In the genomic region with DNA sequence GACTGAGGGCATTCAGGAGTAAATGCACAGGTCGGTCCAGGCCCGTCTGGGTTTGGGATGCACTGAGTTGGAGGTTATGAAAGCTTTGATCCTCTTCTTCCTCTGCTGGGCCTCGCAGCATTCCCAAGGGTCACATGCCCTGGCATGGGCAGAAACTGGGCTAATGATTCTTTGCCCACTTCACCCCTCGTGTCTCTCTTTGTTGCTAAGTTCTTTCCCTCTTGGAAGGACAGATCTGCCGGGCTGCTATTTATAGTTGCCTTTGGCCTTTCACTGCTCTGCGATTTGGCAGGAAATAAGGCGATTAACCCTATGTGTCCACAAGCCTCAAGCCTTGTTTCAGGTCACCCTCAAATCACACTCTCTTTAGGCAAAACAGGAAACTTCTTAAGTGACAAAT, we compare ENCODE assay signal across 21 cellular contexts.
DNase-seq lines count a peak whose midpoint lies in the region; TF ChIP-seq lines count a peak whose summit lies in the region.
"Had no signal": no experiment of that assay in that cellular context is flagged by ENCODE, and none has a peak within 500 bp of the region (broad histone marks: within the 10 kb centered on the region; RNA-seq: fewer than 3 reads in every experiment).

No MANE protein-coding gene starts in this region.

- H3K4me3 Mint-ChIP-seq in endothelial cell (ENCODE audit: unreplicated experiment), result no peak overlapping the region
- H3K4me3 Mint-ChIP-seq: activated CD4-positive, alpha-beta T cell treated with anti-CD3 and anti-CD28 coated beads, Interleukin-2, amount 10 ng/mL, durations not matched to agents 24 days and 14 days had no signal

- TF ChIP-seq POLR2A in esophagus muscularis mucosa (IDR thresholded peaks at IDR 0.05; ENCODE audit: low read depth), result no peak

- H3K9me3 ChIP-seq in esophagus muscularis mucosa (no peaks in the 10 kb centered on the region), skeletal muscle tissue (ENCODE audit: control insufficient read depth in 3 of 3, low read length in 3 of 3) (no peaks in the 10 kb centered on the region)
- H3K9me3 ChIP-seq: Caco-2, HAP-1, neutrophil, sigmoid colon, uterus had no signal

- H3K9me3 Mint-ChIP-seq in endothelial cell (ENCODE audit: unreplicated experiment), result no peaks in the 10 kb centered on the region
- H3K9me3 Mint-ChIP-seq: activated CD4-positive, alpha-beta T cell treated with anti-CD3 and anti-CD28 coated beads, Interleukin-2, amount 10 ng/mL, durations not matched to agents 24 days and 14 days had no signal

- no peak overlapping the region for H3K27ac Mint-ChIP-seq in endothelial cell (ENCODE audit: unreplicated experiment)
- H3K27ac Mint-ChIP-seq: activated CD4-positive, alpha-beta T cell treated with anti-CD3 and anti-CD28 coated beads, Interleukin-2, amount 10 ng/mL, durations not matched to agents 24 days and 14 days had no signal

- H3K9ac ChIP-seq in skeletal muscle tissue (ENCODE audit: low read depth in 1 of 3, low read length in 3 of 3), result peak overlapping the region; percentile 60 to 71 (median 63)

- TF ChIP-seq EP300 in esophagus muscularis mucosa (IDR thresholded peaks at IDR 0.05), result no peak

- no peaks in the 10 kb centered on the region for H3K27me3 ChIP-seq in esophagus muscularis mucosa
- no peaks in the 10 kb centered on the region for H3K27me3 ChIP-seq in skeletal muscle tissue (ENCODE audit: control insufficient read depth in 3 of 3, insufficient read depth in 3 of 3, low read length in 3 of 3)
- H3K27me3 ChIP-seq: sigmoid colon, uterus had no signal

- TF ChIP-seq CTCF in esophagus muscularis mucosa (IDR thresholded peaks at IDR 0.05) (no peak), endothelial cell (IDR thresholded peaks at IDR 0.05; ENCODE audit: unreplicated experiment) (no peak)

- H3K4me1 Mint-ChIP-seq in endothelial cell (ENCODE audit: unreplicated experiment), result peaks cover 3% of the 10 kb centered on the region
- H3K4me1 Mint-ChIP-seq: activated CD4-positive, alpha-beta T cell treated with anti-CD3 and anti-CD28 coated beads, Interleukin-2, amount 10 ng/mL, durations not matched to agents 24 days and 14 days had no signal

- intact Hi-C loops in esophagus muscularis mucosa (cut with DNase I), result loop anchor here (5.0 kb wide), 1 partner anchor 65 kb away; a partner anchor contains a TSS

- peaks cover 2% of the 10 kb centered on the region for H3K27me3 Mint-ChIP-seq in endothelial cell (ENCODE audit: unreplicated experiment)
- H3K27me3 Mint-ChIP-seq: activated CD4-positive, alpha-beta T cell treated with anti-CD3 and anti-CD28 coated beads, Interleukin-2, amount 10 ng/mL, durations not matched to agents 24 days and 14 days had no signal

- H3K27ac ChIP-seq in esophagus muscularis mucosa (replicated peaks in 1 of 4) (peak overlapping the region; percentile 56 to 74 (median 72)), skeletal muscle tissue (ENCODE audit: low read depth, low read length) (peak overlapping the region; percentile 83)
- H3K27ac ChIP-seq: neutrophil, uterus had no signal

- WGBS in esophagus muscularis mucosa, result 19% methylated on average over 7 of the region's 7 CpGs

- H3K4me3 ChIP-seq in esophagus muscularis mucosa (no peak overlapping the region), skeletal muscle tissue (ENCODE audit: low read length in 3 of 3) (peak overlapping the region; percentile 19 to 49 (median 25))
- H3K4me3 ChIP-seq: coronary artery, HAP-1, sigmoid colon, uterus had no signal

- in situ Hi-C loops in SK-MEL-5 (cut with HindIII; ENCODE audit: low pct_unique_long_range_greater_than_20kb, low sequenced_read_pairs), result no loop called here

- H3K4me1 ChIP-seq in esophagus muscularis mucosa, result peaks cover 28 to 32% (median 29%) of the 10 kb centered on the region in 4 donors
- peaks cover 41 to 66% (median 45%) of the 10 kb centered on the region in 3 donors for H3K4me1 ChIP-seq in skeletal muscle tissue (ENCODE audit: control insufficient read depth in 3 of 3, insufficient read depth in 3 of 3, low read length in 3 of 3)
- H3K4me1 ChIP-seq: Caco-2, HAP-1, uterus had no signal

- H3K36me3 ChIP-seq in esophagus muscularis mucosa (peaks cover 0 to 25% (median 12%) of the 10 kb centered on the region in 4 donors), skeletal muscle tissue (ENCODE audit: control insufficient read depth in 3 of 3, insufficient read depth in 3 of 3, low read length in 3 of 3) (peaks cover 12 to 25% (median 21%) of the 10 kb centered on the region in 3 donors)
- H3K36me3 ChIP-seq: HAP-1, neutrophil, uterus had no signal

- peaks cover 3% of the 10 kb centered on the region for H3K36me3 Mint-ChIP-seq in endothelial cell (ENCODE audit: low read depth, unreplicated experiment)

- DNase-seq in SK-MEL-5 (ENCODE audit: low read depth, low spot score) (peak; percentile 84), esophagus muscularis mucosa (ENCODE audit: extremely low spot score) (peak; percentile 81), iris pigment epithelial cell (ENCODE audit: low read depth) (peak; percentile 10), AG20443 (ENCODE audit: low spot score) (no peak), islet precursor cell (no peak), NCI-H1930 (lab: John Stamatoyannopoulos, UW) (no peak), endothelial cell (ENCODE audit: low spot score) (no peak)
- DNase-seq: activated CD4-positive, alpha-beta T cell treated with anti-CD3 and anti-CD28 coated beads, Interleukin-2, amount 10 ng/mL, durations not matched to agents 24 days and 14 days; activated effector memory CD4-positive, alpha-beta T cell treated with Interleukin-2 at 50 U/mL for 16 hours; Caco-2; KG1; NCI-H1048; NCI-H2081 treated with DMSO at 0.1 percent for 48 hours; NCI-H510A; sigmoid colon; stimulated activated CD4-positive, alpha-beta T cell treated with anti-CD3 and anti-CD28 coated beads, Interleukin-1b, Interleukin-23, amount 100 ng/mL, for 48 hours; uterus had no signal

Comparison
In these comparisons a context has a peak if more than half of its experiments do, and no peak if none do; other contexts are left out.
1. DNase-seq: peak in SK-MEL-5 (single experiment), esophagus muscularis mucosa (single experiment) and iris pigment epithelial cell (single experiment); none in AG20443 (single experiment), islet precursor cell (single experiment), NCI-H1930 (0 of 2) and endothelial cell (single experiment).
2. H3K4me3 ChIP-seq: peak in skeletal muscle tissue (3 of 3); none in esophagus muscularis mucosa (0 of 4).